In genomic region chr9:136748201-136748600, GRCh38 we compare ENCODE assay signal across 22 cellular contexts. TPM values are rescaled to one million over a fixed set of nuclear protein-coding genes. Genes with fewer than 3 reads are reported as not detected.
DNase-seq lines count a peak whose midpoint lies in the region; ATAC-seq and TF ChIP-seq lines count a peak whose summit lies in the region.
"Had no signal": no experiment of that assay in that cellular context is flagged by ENCODE, and none has a peak within 500 bp of the region (broad histone marks: within the 10 kb centered on the region; RNA-seq: fewer than 3 reads in every experiment).

Gene LCN6, minus strand, starts transcription at chr9:136748525. Its CDS starts 42 bp downstream, at chr9:136748483.

- intact Hi-C loops in uterus (cut with DNase I; ENCODE audit: low total_unique reads), result no loop called here
- intact Hi-C loops in head of caudate nucleus (cut with DNase I), result no loop called here

- no peak for TF ChIP-seq EP300 in gastroesophageal sphincter (IDR thresholded peaks at IDR 0.05)

- no peak for DNase-seq in T-helper 2 cell treated with Interferon-gamma antibody and Interleukin-4, amounts not matched to agents 5 μg/mL and 100 μg/mL, for 36 hours (ENCODE audit: low spot score)
- DNase-seq in T-helper 2 cell (no peak), naive B cell (no peak), uterus (no peak), head of caudate nucleus (no peak)
- DNase-seq: activated CD8-positive, alpha-beta memory T cell treated with anti-CD3 and anti-CD28 coated beads, Interleukin-2, amount 10 ng/mL, durations not matched to agents 7 days and 5 days; AML-193; Calu3; EL; immature natural killer cell; NCI-H1417; NCI-H510A; occipital lobe; retina; stimulated activated CD8-positive, alpha-beta memory T cell treated with anti-CD3 and anti-CD28 coated beads, Interleukin-4, amount 100 ng/mL, for 48 hours had no signal

- H3K27me3 Mint-ChIP-seq in T-helper 2 cell treated with Interferon-gamma antibody and Interleukin-4, amounts not matched to agents 5 μg/mL and 100 μg/mL, for 36 hours (ENCODE audit: low read depth), result peaks cover 4% of the 10 kb centered on the region
- no peaks in the 10 kb centered on the region for H3K27me3 Mint-ChIP-seq in naive B cell

- peaks cover 0 to 9% (median 0%) of the 10 kb centered on the region in 3 donors for H3K9me3 ChIP-seq in gastroesophageal sphincter
- no peaks in the 10 kb centered on the region for H3K9me3 ChIP-seq in uterus

- TF ChIP-seq CTCF in gastroesophageal sphincter (IDR thresholded peaks at IDR 0.05) (no peak), uterus (IDR thresholded peaks at IDR 0.05) (no peak)

- peak within 1 kb of the TSS in 3 of 4 donors; percentile 8 to 47 (median 38) for H3K27ac ChIP-seq in gastroesophageal sphincter
- H3K27ac ChIP-seq in uterus, result peak within 1 kb of the TSS; percentile 36 to 67
- H3K27ac ChIP-seq: 22Rv1 had no signal

- H3K4me3 ChIP-seq in gastroesophageal sphincter (no peak within 1 kb of the TSS), uterus (no peak within 1 kb of the TSS)

- peaks cover 16% of the 10 kb centered on the region for H3K9me3 Mint-ChIP-seq in T-helper 2 cell treated with Interferon-gamma antibody and Interleukin-4, amounts not matched to agents 5 μg/mL and 100 μg/mL, for 36 hours
- H3K9me3 Mint-ChIP-seq in naive B cell, result peaks cover 6 to 25% (median 17%) of the 10 kb centered on the region in 7 donors

- ATAC-seq in gastroesophageal sphincter (no peak), naive B cell (ENCODE audit: low read depth in 2 of 2) (no peak), GM19035 (IDR thresholded peaks at IDR 0.05; ENCODE audit: unreplicated experiment) (no peak), GM21447 (IDR thresholded peaks at IDR 0.05; ENCODE audit: unreplicated experiment) (no peak)
- ATAC-seq: activated CD8-positive, alpha-beta memory T cell treated with anti-CD3 and anti-CD28 coated beads, Interleukin-2, amount 10 ng/mL, durations not matched to agents 7 days and 5 days had no signal

- no peaks in the 10 kb centered on the region for H3K4me1 ChIP-seq in gastroesophageal sphincter
- no peaks in the 10 kb centered on the region for H3K4me1 ChIP-seq in uterus

- H3K36me3 Mint-ChIP-seq in T-helper 2 cell treated with Interferon-gamma antibody and Interleukin-4, amounts not matched to agents 5 μg/mL and 100 μg/mL, for 36 hours (ENCODE audit: low read depth), result peaks cover 2% of the 10 kb centered on the region
- H3K36me3 Mint-ChIP-seq in naive B cell, result peaks cover 8 to 15% of the 10 kb centered on the region in 2 donors
- H3K36me3 Mint-ChIP-seq: brain had no signal

- H3K27ac Mint-ChIP-seq in T-helper 2 cell treated with Interferon-gamma antibody and Interleukin-4, amounts not matched to agents 5 μg/mL and 100 μg/mL, for 36 hours, result peak within 1 kb of the TSS; percentile 7
- peak within 1 kb of the TSS; percentile 95 to 99 (median 98) for H3K27ac Mint-ChIP-seq in naive B cell
- H3K27ac Mint-ChIP-seq: activated CD8-positive, alpha-beta memory T cell treated with anti-CD3 and anti-CD28 coated beads, Interleukin-2, amount 10 ng/mL, durations not matched to agents 7 days and 5 days; activated naive CD8-positive, alpha-beta T cell; brain; immature natural killer cell had no signal

- no peak within 1 kb of the TSS for H3K4me3 Mint-ChIP-seq in T-helper 2 cell treated with Interferon-gamma antibody and Interleukin-4, amounts not matched to agents 5 μg/mL and 100 μg/mL, for 36 hours
- H3K4me3 Mint-ChIP-seq in naive B cell, result peak within 1 kb of the TSS; percentile 60 to 90 (median 78)
- H3K4me3 Mint-ChIP-seq: activated CD8-positive, alpha-beta memory T cell treated with anti-CD3 and anti-CD28 coated beads, Interleukin-2, amount 10 ng/mL, durations not matched to agents 7 days and 5 days; activated naive CD8-positive, alpha-beta T cell; brain; immature natural killer cell had no signal

- 67% methylated on average over 3 of the region's 8 CpGs; no CpG with 5 or more reads in 1 of the 2 donors for WGBS in gastroesophageal sphincter (ENCODE audit: low coverage in 1 of 2), 2 donors

- H3K27me3 ChIP-seq in gastroesophageal sphincter, result peaks cover 32% of the 10 kb centered on the region
- no peaks in the 10 kb centered on the region for H3K27me3 ChIP-seq in uterus

- no peak for TF ChIP-seq POLR2A in gastroesophageal sphincter (IDR thresholded peaks at IDR 0.05)
- no peak for TF ChIP-seq POLR2A in uterus (IDR thresholded peaks at IDR 0.05)

- H3K36me3 ChIP-seq in gastroesophageal sphincter (no peaks in the 10 kb centered on the region), uterus (no peaks in the 10 kb centered on the region)

- H3K4me1 Mint-ChIP-seq in T-helper 2 cell treated with Interferon-gamma antibody and Interleukin-4, amounts not matched to agents 5 μg/mL and 100 μg/mL, for 36 hours (ENCODE audit: low read depth), result peaks cover 6% of the 10 kb centered on the region
- peaks cover 37 to 62% (median 61%) of the 10 kb centered on the region in 3 donors for H3K4me1 Mint-ChIP-seq in naive B cell
- H3K4me1 Mint-ChIP-seq: brain, immature natural killer cell had no signal

RNA-seq across cellular contexts. Expression of gene LCN6, which starts in this region (rescaled TPM):
- total RNA-seq in gastroesophageal sphincter (10 to 100 TPM; 16.2 to 31.4 (median 22.7) TPM), uterus (100 to 1,000 TPM in 2 of 4 donors, 10 to 100 TPM in 1, 1 to 10 TPM in 1; 1.2 to 164 (median 89.7) TPM)
- not detected for polyA plus RNA-seq in naive B cell (ENCODE audit: low read depth in 6 of 6)
- total RNA-seq: activated CD8-positive, alpha-beta memory T cell treated with anti-CD3 and anti-CD28 coated beads, Interleukin-2, amount 10 ng/mL, durations not matched to agents 7 days and 5 days; Calu3; occipital lobe; temporal lobe had no signal
- polyA plus RNA-seq: immature natural killer cell had no signal
